In genomic region chr6:41871677-41872076, GRCh38 we compare ENCODE assay signal across 24 cellular contexts.
"Had no signal": no experiment of that assay in that cellular context is flagged by ENCODE, and none has a peak within 500 bp of the region (broad histone marks: within the 10 kb centered on the region; RNA-seq: fewer than 3 reads in every experiment).

No MANE protein-coding gene starts in this region.

- H3K36me3 Mint-ChIP-seq: natural killer cell treated with Interleukin-12 subunit alpha and Interleukin-12 subunit beta and Interleukin-15 and Interleukin-18, amount 100 ng/mL, for 72 hours had no signal

- H3K27me3 ChIP-seq: dorsolateral prefrontal cortex, hepatocyte, neural progenitor cell, pancreas, stomach, transverse colon had no signal

- H3K9me3 ChIP-seq: left ventricle myocardium inferior, lower lobe of right lung, pancreas, stomach, thoracic aorta, transverse colon had no signal

- H3K27me3 Mint-ChIP-seq: memory B cell; natural killer cell treated with Interleukin-12 subunit alpha and Interleukin-12 subunit beta and Interleukin-15 and Interleukin-18, amount 100 ng/mL, for 72 hours; progenitor cell of endocrine pancreas had no signal

- H3K4me2 ChIP-seq: hepatocyte, neural progenitor cell had no signal

- H3K4me3 ChIP-seq: dorsolateral prefrontal cortex, hepatocyte, left ventricle myocardium inferior, lower lobe of right lung, neural progenitor cell, pancreas, stomach, thoracic aorta, transverse colon had no signal

- H3K79me2 ChIP-seq: hepatocyte had no signal

- H3K4me1 ChIP-seq: left ventricle myocardium inferior, lower lobe of right lung, pancreas, stomach, transverse colon had no signal

- DNase-seq: dorsolateral prefrontal cortex; effector CD8-positive, alpha-beta T cell; foreskin melanocyte; head of caudate nucleus; kidney; left cardiac atrium; left ventricle myocardium inferior; occipital lobe; pancreas; small intestine; stimulated activated CD4-positive, alpha-beta T cell treated with anti-CD3 and anti-CD28 coated beads, Interleukin-12 subunit alpha, Interleukin-12 subunit beta, amount 100 ng/mL, for 4 hours; stimulated activated naive CD4-positive, alpha-beta T cell; stomach; substantia nigra; transverse colon had no signal

- H3K4me3 Mint-ChIP-seq: memory B cell; mesothelial cell of epicardium; natural killer cell treated with Interleukin-12 subunit alpha and Interleukin-12 subunit beta and Interleukin-15 and Interleukin-18, amount 100 ng/mL, for 72 hours; neural progenitor cell had no signal

- H3K27ac ChIP-seq: dorsolateral prefrontal cortex, hepatocyte, left ventricle myocardium inferior, lower lobe of right lung, neural progenitor cell, pancreas, stomach, thoracic aorta, transverse colon had no signal

- H3K9me3 Mint-ChIP-seq: memory B cell; mesothelial cell of epicardium; natural killer cell treated with Interleukin-12 subunit alpha and Interleukin-12 subunit beta and Interleukin-15 and Interleukin-18, amount 100 ng/mL, for 72 hours; neural progenitor cell had no signal

- ATAC-seq: left cardiac atrium; natural killer cell treated with Interleukin-12 subunit alpha and Interleukin-12 subunit beta and Interleukin-15 and Interleukin-18, amount 100 ng/mL, for 72 hours; pancreas; right cardiac atrium had no signal

- H3K27ac Mint-ChIP-seq: memory B cell; mesothelial cell of epicardium; natural killer cell treated with Interleukin-12 subunit alpha and Interleukin-12 subunit beta and Interleukin-15 and Interleukin-18, amount 100 ng/mL, for 72 hours; neural progenitor cell; progenitor cell of endocrine pancreas had no signal

- H3K36me3 ChIP-seq: lower lobe of right lung, pancreas, thoracic aorta, transverse colon had no signal

- H2AFZ ChIP-seq: hepatocyte, neural progenitor cell had no signal

- H3K9ac ChIP-seq: neural progenitor cell had no signal

- H3K4me1 Mint-ChIP-seq: mesothelial cell of epicardium had no signal
